ENCODE assay signal across 1 cellular context in genomic region chr18:36188912-36189311, GRCh38.
A peak's percentile ranks its signal among the peaks of the same experiment; 100 is the strongest.
TF ChIP-seq lines count a peak whose summit lies in the region.

No MANE protein-coding gene starts in this region.

TF ChIP-seq in HepG2, 621 proteins besides CTCF, POLR2A, EP300 and RAD21:
- TF ChIP-seq ZNF256 (CRISPR knock-in tag; conservative IDR thresholded peaks at IDR 0.05): no peak
- no peak for TF ChIP-seq TARDBP (CRISPR knock-in tag; IDR thresholded peaks at IDR 0.05)
- TF ChIP-seq STAG1 (CRISPR knock-in tag; IDR thresholded peaks at IDR 0.05): peak; percentile 61
- peak; percentile 66; the same call in 1 of the 2 replicates for TF ChIP-seq ZNF747 (CRISPR knock-in tag; IDR thresholded peaks at IDR 0.05; ENCODE audit: borderline replicate concordance)
